ENCODE assay signal across 33 cellular contexts in genomic region chr6:149340200-149340599, GRCh38. TPM values are rescaled to one million over a fixed set of nuclear protein-coding genes. Genes with fewer than 3 reads are reported as not detected.
A peak's percentile ranks its signal among the peaks of the same experiment; 100 is the strongest.
DNase-seq lines count a peak whose midpoint lies in the region; ATAC-seq, FAIRE-seq and TF ChIP-seq lines count a peak whose summit lies in the region.
"Had no signal": no experiment of that assay in that cellular context is flagged by ENCODE, and none has a peak within 500 bp of the region (broad histone marks: within the 10 kb centered on the region; RNA-seq: fewer than 3 reads in every experiment).

No MANE protein-coding gene starts in this region.

- CTCF ChIA-PET in CD8-positive, alpha-beta memory T cell (lab: Charles Lee) = interaction anchor here (1.2 kb wide), 1 partner anchor 294 kb away, joined by 3 read pairs; no protein-coding TSS in a partner anchor

- FAIRE-seq in islet of Langerhans (lab: Jason Lieb, UNC) = peak; percentile 56

- no peaks in the 10 kb centered on the region for H3K36me3 ChIP-seq in CD8-positive, alpha-beta memory T cell (ENCODE audit: insufficient read depth, low read length)
- H3K36me3 ChIP-seq: HAP-1, transverse colon had no signal

- ATAC-seq in T-helper 17 cell (no peak), GM21360 (IDR thresholded peaks at IDR 0.05; ENCODE audit: unreplicated experiment) (no peak)
- ATAC-seq: left colon, Panc1, right cardiac atrium, SK-N-SH treated with all-trans-retinoic acid at 6 μM for 48 hours had no signal

- H3K4me3 ChIP-seq in CD8-positive, alpha-beta memory T cell (ENCODE audit: low read length) = no peak overlapping the region
- H3K4me3 ChIP-seq: HAP-1, spleen, transverse colon had no signal

- H3K27ac Mint-ChIP-seq in activated T-cell treated with anti-CD3 and anti-CD28 coated beads, Interleukin-2, amount 50 U/mL, for 24 hours = peak overlapping the region; percentile 87
- H3K27ac Mint-ChIP-seq in CD8-positive, alpha-beta memory T cell = peak overlapping the region in 2 of 8 donors; percentile 30 to 57
- H3K27ac Mint-ChIP-seq in T-helper 17 cell = peak overlapping the region; percentile 91
- no peak overlapping the region for H3K27ac Mint-ChIP-seq in mesothelial cell of epicardium
- H3K27ac Mint-ChIP-seq: dendritic cell treated with granulocyte-macrophage colony-stimulating factor and Interleukin-4, amounts not matched to agents 40 ng/mL and 50 ng/mL, for 4 days; endodermal cell; immature natural killer cell had no signal

- H3K4me1 ChIP-seq in CD8-positive, alpha-beta memory T cell (ENCODE audit: insufficient read depth, low read length) = peaks cover 62% of the 10 kb centered on the region

- H3K9me3 ChIP-seq in CD8-positive, alpha-beta memory T cell (ENCODE audit: low read length) = no peaks in the 10 kb centered on the region
- H3K9me3 ChIP-seq in T-helper 17 cell (ENCODE audit: control insufficient read depth, low read length, poor library complexity, severe bottlenecking) = no peaks in the 10 kb centered on the region
- H3K9me3 ChIP-seq: HAP-1, spleen, transverse colon had no signal

- TF ChIP-seq CTCF in mesothelial cell of epicardium (IDR thresholded peaks at IDR 0.05; ENCODE audit: unreplicated experiment) = no peak

- H3K9me3 Mint-ChIP-seq in activated T-cell treated with anti-CD3 and anti-CD28 coated beads, Interleukin-2, amount 50 U/mL, for 24 hours = peaks cover 3% of the 10 kb centered on the region
- no peaks in the 10 kb centered on the region for H3K9me3 Mint-ChIP-seq in CD8-positive, alpha-beta memory T cell
- no peaks in the 10 kb centered on the region for H3K9me3 Mint-ChIP-seq in mesothelial cell of epicardium
- H3K9me3 Mint-ChIP-seq: dendritic cell treated with granulocyte-macrophage colony-stimulating factor and Interleukin-4, amounts not matched to agents 40 ng/mL and 50 ng/mL, for 4 days; immature natural killer cell had no signal

- no peaks in the 10 kb centered on the region for H3K27me3 ChIP-seq in CD8-positive, alpha-beta memory T cell (ENCODE audit: insufficient read depth, low read length, poor library complexity, severe bottlenecking)
- H3K27me3 ChIP-seq: spleen, transverse colon had no signal

- POLR2A ChIA-PET in CD8-positive, alpha-beta memory T cell (lab: Charles Lee) = no interaction called here

- H3K4me3 Mint-ChIP-seq in activated T-cell treated with anti-CD3 and anti-CD28 coated beads, Interleukin-2, amount 50 U/mL, for 24 hours = no peak overlapping the region
- H3K4me3 Mint-ChIP-seq in CD8-positive, alpha-beta memory T cell = peak overlapping the region in 5 of 7 donors; percentile 7 to 52 (median 37)
- H3K4me3 Mint-ChIP-seq in T-helper 17 cell (peak overlapping the region; percentile 33), mesothelial cell of epicardium (no peak overlapping the region)
- H3K4me3 Mint-ChIP-seq: dendritic cell treated with granulocyte-macrophage colony-stimulating factor and Interleukin-4, amounts not matched to agents 40 ng/mL and 50 ng/mL, for 4 days; endodermal cell had no signal

- H3K27me3 Mint-ChIP-seq in activated T-cell treated with anti-CD3 and anti-CD28 coated beads, Interleukin-2, amount 50 U/mL, for 24 hours = no peaks in the 10 kb centered on the region
- no peaks in the 10 kb centered on the region for H3K27me3 Mint-ChIP-seq in CD8-positive, alpha-beta memory T cell
- H3K27me3 Mint-ChIP-seq in T-helper 17 cell (no peaks in the 10 kb centered on the region), mesothelial cell of epicardium (ENCODE audit: low read depth) (no peaks in the 10 kb centered on the region)
- H3K27me3 Mint-ChIP-seq: dendritic cell treated with granulocyte-macrophage colony-stimulating factor and Interleukin-4, amounts not matched to agents 40 ng/mL and 50 ng/mL, for 4 days had no signal

- no peak for DNase-seq in activated T-cell treated with anti-CD3 and anti-CD28 coated beads, Interleukin-2, amount 50 U/mL, for 24 hours
- no peak for DNase-seq in activated T-cell treated with anti-CD3 and anti-CD28 coated beads, Interleukin-2, amount 50 U/mL, for 48 hours
- DNase-seq in CD8-positive, alpha-beta memory T cell = no peak
- no peak for DNase-seq in T-helper 17 cell
- DNase-seq in mesothelial cell of epicardium (ENCODE audit: low spot score in 2 of 2, unreplicated experiment in 2 of 2) = no peak
- DNase-seq in NCI-H2081 treated with DMSO at 0.1 percent for 48 hours (lab: John Stamatoyannopoulos, UW) = no peak
- DNase-seq: activated CD4-positive, alpha-beta T cell treated with anti-CD3 and anti-CD28 coated beads for 48 hours; activated CD8-positive, alpha-beta memory T cell treated with anti-CD3 and anti-CD28 coated beads, Interleukin-2, amount 50 U/mL, for 48 hours; activated effector memory CD4-positive, alpha-beta T cell treated with anti-CD3 and anti-CD28 coated beads, Interleukin-2, amount 50 U/mL, for 16 hours; central memory CD4-positive, alpha-beta T cell; EL; endodermal cell; immature natural killer cell; left colon; mesenchymal stem cell; NCI-H1417 treated with DMSO at 0.1 percent for 48 hours; NCI-H2081; NCI-H226; NCI-H526 treated with DMSO at 0.1 percent for 48 hours; posterior cingulate gyrus; right cardiac atrium; Right ventricle myocardium superior; spleen; stimulated activated CD8-positive, alpha-beta memory T cell treated with anti-CD3 and anti-CD28 coated beads, Interleukin-4, amount 100 ng/mL, for 48 hours; transverse colon had no signal

- H3K4me1 Mint-ChIP-seq in activated T-cell treated with anti-CD3 and anti-CD28 coated beads, Interleukin-2, amount 50 U/mL, for 24 hours (ENCODE audit: low read depth) = peaks cover 87% of the 10 kb centered on the region
- peaks cover 76 to 95% (median 94%) of the 10 kb centered on the region in 3 donors for H3K4me1 Mint-ChIP-seq in CD8-positive, alpha-beta memory T cell
- peaks cover 68% of the 10 kb centered on the region for H3K4me1 Mint-ChIP-seq in T-helper 17 cell
- H3K4me1 Mint-ChIP-seq in mesothelial cell of epicardium = peaks cover 41% of the 10 kb centered on the region

- H3K27ac ChIP-seq in CD8-positive, alpha-beta memory T cell (ENCODE audit: low read depth, low read length) = no peak overlapping the region
- H3K27ac ChIP-seq: KMS-11, spleen, transverse colon had no signal

- peaks cover 50% of the 10 kb centered on the region for H3K36me3 Mint-ChIP-seq in activated T-cell treated with anti-CD3 and anti-CD28 coated beads, Interleukin-2, amount 50 U/mL, for 24 hours (ENCODE audit: low read depth)
- peaks cover 0 to 23% (median 2%) of the 10 kb centered on the region in 3 donors for H3K36me3 Mint-ChIP-seq in CD8-positive, alpha-beta memory T cell
- H3K36me3 Mint-ChIP-seq in T-helper 17 cell (ENCODE audit: low read depth) (peaks cover 6% of the 10 kb centered on the region), mesothelial cell of epicardium (peaks cover 3% of the 10 kb centered on the region)
- H3K36me3 Mint-ChIP-seq: immature natural killer cell had no signal

RNA-seq across cellular contexts. Expression of gene TAB2, which starts 22.7 kb away (rescaled TPM):
- total RNA-seq in CD8-positive, alpha-beta memory T cell = 100 to 1,000 TPM; 103 to 109 TPM
- polyA plus RNA-seq in CD8-positive, alpha-beta memory T cell = 16.6 TPM
- total RNA-seq in T-helper 17 cell (100 to 1,000 TPM; 192 to 199 TPM), mesothelial cell of epicardium (71.3 to 72.7 TPM (median 72.0 TPM) in 3 replicates)

RNA-seq across cellular contexts. Expression of gene SUMO4, which starts 59.9 kb away (rescaled TPM):
- 1 to 10 TPM; 3.7 to 3.9 TPM for total RNA-seq in CD8-positive, alpha-beta memory T cell
- polyA plus RNA-seq in CD8-positive, alpha-beta memory T cell = 0.48 TPM
- 10 to 100 TPM in 1 of 2 donors, 1 to 10 TPM in 1; 9.0 to 11.4 TPM for total RNA-seq in T-helper 17 cell
- 3.4 to 4.2 TPM (median 3.9 TPM) in 3 replicates for total RNA-seq in mesothelial cell of epicardium
- polyA plus RNA-seq: adipose tissue had no signal

Comparison
In these comparisons a context has a peak if more than half of its experiments do, and no peak if none do; other contexts are left out.
1. H3K4me3 Mint-ChIP-seq: peak in CD8-positive, alpha-beta memory T cell (5 of 7) and T-helper 17 cell (single experiment); none in activated T-cell treated with anti-CD3 and anti-CD28 coated beads, Interleukin-2, amount 50 U/mL, for 24 hours (single experiment) and mesothelial cell of epicardium (single experiment).